In the genomic region with DNA sequence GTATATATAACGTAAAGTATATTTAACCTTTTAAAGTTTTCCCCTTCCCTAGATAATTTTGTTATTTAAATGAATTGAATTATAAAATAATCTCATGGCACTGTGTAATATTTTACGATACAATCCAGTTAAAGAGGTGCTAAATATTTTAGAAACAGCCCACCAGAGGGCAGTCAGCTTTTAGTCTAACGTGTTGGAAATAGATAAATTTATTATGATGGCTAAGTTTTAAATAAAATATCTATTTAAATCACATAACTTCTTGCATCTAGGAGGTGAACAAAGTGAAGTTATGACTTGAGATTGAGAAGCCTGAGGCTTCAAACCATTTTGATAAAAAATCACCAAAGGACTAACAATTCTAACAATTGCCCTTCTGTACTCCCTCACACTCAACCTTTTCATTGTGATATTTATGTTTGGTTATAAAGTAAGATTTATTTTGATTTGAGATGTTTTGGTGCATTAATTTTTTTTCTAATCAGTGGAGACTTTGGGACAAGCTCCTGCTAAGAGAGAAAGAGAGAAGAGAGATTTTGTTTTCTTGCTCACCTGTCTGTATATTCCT, we compare ENCODE assay signal across 8 cellular contexts.
DNase-seq lines count a peak whose midpoint lies in the region; ATAC-seq, FAIRE-seq and TF ChIP-seq lines count a peak whose summit lies in the region.

No MANE protein-coding gene starts in this region.

- no peak overlapping the region for H3K27ac ChIP-seq in VCaP

- peaks cover 39% of the 10 kb centered on the region for H3K27me3 Mint-ChIP-seq in stimulated activated naive CD8-positive, alpha-beta T cell treated with anti-CD3 and anti-CD28 coated beads, Interleukin-15, amount 100 ng/mL, for 72 hours

- ATAC-seq in stimulated activated naive CD8-positive, alpha-beta T cell treated with anti-CD3 and anti-CD28 coated beads, Interleukin-15, Interleukin-2, amounts not matched to agents 100 U/mL and 50 U/mL, for 24 hours: no peak
- no peak for ATAC-seq in stimulated activated naive CD8-positive, alpha-beta T cell treated with anti-CD3 and anti-CD28 coated beads, Interleukin-15, amount 100 ng/mL, for 72 hours
- ATAC-seq in HG02884 (IDR thresholded peaks at IDR 0.05; ENCODE audit: unreplicated experiment): no peak

- peaks cover 2% of the 10 kb centered on the region for H3K4me1 Mint-ChIP-seq in stimulated activated naive CD8-positive, alpha-beta T cell treated with anti-CD3 and anti-CD28 coated beads, Interleukin-15, amount 100 ng/mL, for 72 hours

- no peak overlapping the region for H3K4me3 Mint-ChIP-seq in stimulated activated naive CD8-positive, alpha-beta T cell treated with anti-CD3 and anti-CD28 coated beads, Interleukin-15, amount 100 ng/mL, for 72 hours

- no peaks in the 10 kb centered on the region for H3K9me3 Mint-ChIP-seq in stimulated activated naive CD8-positive, alpha-beta T cell treated with anti-CD3 and anti-CD28 coated beads, Interleukin-15, amount 100 ng/mL, for 72 hours

- TF ChIP-seq POLR2A in H54 (IDR thresholded peaks at IDR 0.05; ENCODE audit: low read depth, low read length): no peak

- TF ChIP-seq CTCF in VCaP (conservative IDR thresholded peaks at IDR 0.05): peak; percentile 78

- intact Hi-C loops in head of caudate nucleus (cut with DNase I) (loop anchor here (10.0 kb wide), 2 partner anchors 248 to 472 kb away; a partner anchor contains a TSS), posterior vena cava (cut with DNase I) (no loop called here)

- peak; percentile 9 for DNase-seq in stimulated activated naive CD8-positive, alpha-beta T cell treated with anti-CD3 and anti-CD28 coated beads, Interleukin-15, Interleukin-2, amounts not matched to agents 100 U/mL and 50 U/mL, for 24 hours
- no peak for DNase-seq in stimulated activated naive CD8-positive, alpha-beta T cell treated with anti-CD3 and anti-CD28 coated beads, Interleukin-15, amount 100 ng/mL, for 72 hours
- DNase-seq in NCI-H146 treated with DMSO at 0.1 percent for 48 hours (lab: John Stamatoyannopoulos, UW; ENCODE audit: unreplicated experiment): peak; percentile 56
- peak in 23 of 42 donors; percentile 4 to 70 (median 37) for DNase-seq in head of caudate nucleus
- no peak for DNase-seq in posterior vena cava (ENCODE audit: low spot score)
- no peak for DNase-seq in H54 (ENCODE audit: insufficient read length, low spot score)

- FAIRE-seq in H54 (lab: Jason Lieb, UNC): no peak

- no peak overlapping the region for H3K27ac Mint-ChIP-seq in stimulated activated naive CD8-positive, alpha-beta T cell treated with anti-CD3 and anti-CD28 coated beads, Interleukin-15, amount 100 ng/mL, for 72 hours

Comparison
In these comparisons a context has a peak if more than half of its experiments do, and no peak if none do; other contexts are left out.
1. DNase-seq: peak in stimulated activated naive CD8-positive, alpha-beta T cell treated with anti-CD3 and anti-CD28 coated beads, Interleukin-15, Interleukin-2, amounts not matched to agents 100 U/mL and 50 U/mL, for 24 hours (single experiment), NCI-H146 treated with DMSO at 0.1 percent for 48 hours (single experiment) and head of caudate nucleus (23 of 42); none in stimulated activated naive CD8-positive, alpha-beta T cell treated with anti-CD3 and anti-CD28 coated beads, Interleukin-15, amount 100 ng/mL, for 72 hours (0 of 2), posterior vena cava (single experiment) and H54 (single experiment).